In the genomic region with DNA sequence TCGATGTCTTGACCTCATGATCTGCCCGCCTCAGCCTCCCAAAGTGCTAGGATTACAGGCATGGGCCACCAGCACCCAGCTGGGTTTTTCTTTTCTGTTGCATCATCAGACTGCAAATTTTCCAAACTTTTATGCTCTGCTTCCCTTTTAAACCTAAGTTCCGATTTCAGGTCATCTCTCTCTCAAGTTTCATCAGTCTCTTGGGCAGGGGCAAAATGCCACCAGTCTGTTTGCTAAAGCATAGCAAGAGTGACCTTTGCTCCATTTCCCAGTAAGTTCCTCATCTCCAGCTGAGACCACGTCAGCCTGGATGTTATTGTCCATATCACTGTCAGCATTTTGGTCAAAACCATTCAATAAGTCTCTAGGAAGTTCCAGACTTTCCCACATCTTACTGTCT, we compare ENCODE assay signal across 7 cellular contexts. TPM values are rescaled to one million over a fixed set of nuclear protein-coding genes. Genes with fewer than 3 reads are reported as not detected.
DNase-seq lines count a peak whose midpoint lies in the region; ATAC-seq, FAIRE-seq and TF ChIP-seq lines count a peak whose summit lies in the region.
"Not testable (repeated sequence)": the region's sequence is repeated elsewhere in the genome, so short reads cannot be mapped to it uniquely, and the experiment has no call there.

No MANE protein-coding gene starts in this region.

- H4K20me1 ChIP-seq in K562 (replicated peaks; ENCODE audit: control insufficient read depth, insufficient read depth, low read length); hepatocyte (ENCODE audit: insufficient read depth, poor library complexity, severe bottlenecking): not testable (repeated sequence)

- not testable (repeated sequence) for TF ChIP-seq RAD21 in K562 (CRISPR knock-in tag; conservative IDR thresholded peaks at IDR 0.05 in 1 of 2, IDR thresholded peaks at IDR 0.05 in 1 of 2)

- H3K36me3 ChIP-seq in K562 (ENCODE audit: control insufficient read depth, insufficient read depth, low read length), result peaks cover 45% of the 10 kb centered on the region
- H3K36me3 ChIP-seq in hepatocyte (replicated peaks; ENCODE audit: insufficient read depth, low read depth); small intestine (ENCODE audit: control insufficient read depth in 2 of 2, insufficient read depth in 2 of 2, low read length in 2 of 2): not testable (repeated sequence)

- not testable (repeated sequence) for H3K9me1 ChIP-seq in K562 (ENCODE audit: control insufficient read depth, insufficient read depth, low read length)

- not testable (repeated sequence) for TF ChIP-seq CTCF in HL-60 (IDR thresholded peaks at IDR 0.05; ENCODE audit: insufficient read depth, low read length); K562 (IDR thresholded peaks at IDR 0.05 in 2 of 3, conservative IDR thresholded peaks at IDR 0.05 in 1 of 3; ENCODE audit: insufficient read depth in 2 of 3, low read depth in 1 of 3, low read length in 3 of 3); hepatocyte (IDR thresholded peaks at IDR 0.05; ENCODE audit: poor library complexity)

- ATAC-seq in K562, result not testable (repeated sequence)

- intact Hi-C loops in K562 (cut with micrococcal nuclease), result not testable (repeated sequence)

- peak; percentile 14 to 31 for DNase-seq in HL-60 (ENCODE audit: low read depth in 1 of 2, low spot score in 1 of 2)
- DNase-seq in SKM-1 (lab: John Stamatoyannopoulos, UW; ENCODE audit: unreplicated experiment), result peak; percentile 59
- not testable (repeated sequence) for DNase-seq in K562 (ENCODE audit: extremely low read depth in 1 of 4, low spot score in 3 of 4)
- DNase-seq in fibroblast of gingiva (ENCODE audit: low read depth), result peak; percentile 86
- peak; percentile 30 for DNase-seq in hepatocyte (ENCODE audit: low spot score)
- peak; percentile 68 for DNase-seq in mucosa of gallbladder (ENCODE audit: low spot score)
- peak; percentile 24 for DNase-seq in small intestine

- not testable (repeated sequence) for BruUV-seq in K562 (replicated peaks; lab: Mats Ljungman, UMichigan)

- FAIRE-seq in K562 (lab: Jason Lieb, UNC); small intestine (lab: Jason Lieb, UNC): not testable (repeated sequence)

- H3K9me3 ChIP-seq in K562 (replicated peaks; ENCODE audit: control insufficient read depth, insufficient read depth, low read depth, low read length), result peaks cover 22% of the 10 kb centered on the region
- not testable (repeated sequence) for H3K9me3 ChIP-seq in hepatocyte (ENCODE audit: low read depth); small intestine (ENCODE audit: control insufficient read depth, low read depth)

- TF ChIP-seq EP300 in K562 (IDR thresholded peaks at IDR 0.05; ENCODE audit: low read length), result not testable (repeated sequence)

- CTCF ChIA-PET in K562 (lab: Yijun Ruan, JAX; ENCODE audit: low intra/inter-chr PET ratio), result not testable (repeated sequence)

- not testable (repeated sequence) for TF ChIP-seq POLR2A in K562 (conservative IDR thresholded peaks at IDR 0.05)

- H3K4me3 ChIP-seq in HL-60 (replicated peaks; ENCODE audit: insufficient read depth, low read length); K562; hepatocyte; small intestine (ENCODE audit: low read depth in 1 of 2, low read length in 2 of 2): not testable (repeated sequence)

- 0 out of 2 replicates have a peak overlapping the region, but pooled peaks have one; percentile 15 for H3K27ac ChIP-seq in HL-60 (replicated peaks)
- H3K27ac ChIP-seq in K562 (ENCODE audit: extremely low read depth, low read depth, low read length); small intestine (ENCODE audit: low read depth in 1 of 2, low read length in 1 of 2): not testable (repeated sequence)
- H3K27ac ChIP-seq in hepatocyte, result peak overlapping the region; percentile 59

- 79% methylated on average over 2 of the region's 4 CpGs for WGBS in K562 (ENCODE audit: insufficient coverage, low coverage, missing lambda C conversion rate)
- WGBS in hepatocyte (ENCODE audit: low lambda C conversion rate, missing lambda C conversion rate), result 56% methylated on average over 4 of the region's 4 CpGs
- 46 to 58% (median 53%) methylated on average over 4 of the region's 4 CpGs for WGBS in small intestine, 3 donors

- not testable (repeated sequence) for H3K9ac ChIP-seq in K562 (ENCODE audit: insufficient read depth in 1 of 2, low read depth in 2 of 2, low read length in 2 of 2)

- H3K4me2 ChIP-seq in K562 (ENCODE audit: insufficient read depth, low read length); hepatocyte: not testable (repeated sequence)

- H2AFZ ChIP-seq in K562 (ENCODE audit: low read depth, low read length); hepatocyte: not testable (repeated sequence)

- H3K79me2 ChIP-seq in K562 (ENCODE audit: control insufficient read depth, insufficient read depth, low read length) (peaks cover 71% of the 10 kb centered on the region), hepatocyte (peaks cover 60% of the 10 kb centered on the region)

- H3K27me3 ChIP-seq in HL-60 (ENCODE audit: insufficient read depth, poor library complexity, severe bottlenecking); K562 (ENCODE audit: control insufficient read depth in 2 of 2, insufficient read depth in 2 of 2, low read length in 2 of 2); hepatocyte; small intestine (ENCODE audit: control insufficient read depth in 2 of 2, insufficient read depth in 2 of 2, low read length in 2 of 2): not testable (repeated sequence)

- H3K4me1 ChIP-seq in K562 (replicated peaks in 1 of 2; ENCODE audit: control insufficient read depth in 2 of 2, insufficient read depth in 2 of 2, low read length in 2 of 2); hepatocyte (ENCODE audit: insufficient read depth); small intestine (ENCODE audit: control insufficient read depth in 2 of 2, insufficient read depth in 1 of 2, low read depth in 1 of 2, low read length in 1 of 2): not testable (repeated sequence)

- in situ Hi-C loops in K562 (cut with MboI), result not testable (repeated sequence)

- not testable (repeated sequence) for H3K9me2 ChIP-seq in hepatocyte (replicated peaks; ENCODE audit: insufficient read depth)

- POLR2A ChIA-PET in K562 (lab: Yijun Ruan, JAX), result not testable (repeated sequence)

RNA-seq across cellular contexts. Expression of gene CISD2, which starts 9.6 kb away (rescaled TPM):
- 16.2 and 28.9 TPM in 2 replicates for total RNA-seq in K562 (2011; cell fraction: chromatin; rRNA removed; ENCODE audit: low replicate concordance)
- 30.3 and 34.9 TPM in 2 replicates for total RNA-seq in K562 (2011; cell fraction: nucleolus; rRNA removed)
- 34.8 and 44.1 TPM in 2 replicates for total RNA-seq in K562 (2011; cell fraction: nucleoplasm; rRNA removed)
- total RNA-seq in K562 (2014; rRNA removed) (37.8 and 53.7 TPM in 2 replicates), K562 (2014; rRNA removed; fragmentation: Illumina TruSeq; extraction: Trizol) (68.4 and 73.7 TPM in 2 replicates), K562 (2015; rRNA removed; fragmentation: Illumina TruSeq; extraction: Trizol) (53.2 and 59.8 TPM in 2 replicates), K562 (2021) (50.2 and 55.9 TPM in 2 replicates), hepatocyte (54.6 and 58.4 TPM in 2 replicates), mucosa of gallbladder (39.3 TPM)
- polyA plus RNA-seq in K562 (2011; rRNA removed) (48.3 and 69.5 TPM in 2 replicates), K562 (2014; fragmentation: Illumina TruSeq; extraction: Trizol) (47.1 and 53.5 TPM in 2 replicates), K562 (2014; fragmentation: Nextera tagmentation; extraction: Ambion mirVana) (10 to 100 TPM; 87.2 to 91.4 TPM), K562 (2014; rRNA removed) (46.9 and 54.2 TPM in 2 replicates), hepatocyte (70.6 and 76.7 TPM in 2 replicates), small intestine (10 to 100 TPM; 25.7 to 39.8 (median 26.2) TPM)
- 22.1 and 27.2 TPM in 2 replicates for polyA plus RNA-seq in K562 (2011; cell fraction: cytosol; rRNA removed)
- 15.0 and 15.3 TPM in 2 replicates for polyA plus RNA-seq in K562 (2011; cell fraction: nucleus; rRNA removed)
- polyA plus RNA-seq in K562 (2012), result 78.0 and 85.1 TPM in 2 replicates
- 21.6 and 27.4 TPM in 2 replicates for polyA minus RNA-seq in K562 (2011; rRNA and poly(A)+ RNA removed)
- polyA minus RNA-seq in K562 (2011; cell fraction: cytosol; rRNA and poly(A)+ RNA removed), result 11.4 and 21.0 TPM in 2 replicates
- polyA minus RNA-seq in K562 (2011; cell fraction: nucleus; rRNA and poly(A)+ RNA removed), result 5.1 and 8.3 TPM in 2 replicates

RNA-seq across cellular contexts. Expression of gene UBE2D3, which starts 51.0 kb away (rescaled TPM):
- total RNA-seq in K562 (2011; cell fraction: chromatin; rRNA removed; ENCODE audit: low replicate concordance), result 106 and 238 TPM in 2 replicates
- 61.5 and 87.0 TPM in 2 replicates for total RNA-seq in K562 (2011; cell fraction: nucleolus; rRNA removed)
- 180 and 303 TPM in 2 replicates for total RNA-seq in K562 (2011; cell fraction: nucleoplasm; rRNA removed)
- total RNA-seq in K562 (2014; rRNA removed) (434 and 562 TPM in 2 replicates), K562 (2014; rRNA removed; fragmentation: Illumina TruSeq; extraction: Trizol) (257 and 281 TPM in 2 replicates), K562 (2015; rRNA removed; fragmentation: Illumina TruSeq; extraction: Trizol) (305 and 313 TPM in 2 replicates), K562 (2021) (276 and 281 TPM in 2 replicates), hepatocyte (418 and 434 TPM in 2 replicates), mucosa of gallbladder (257 TPM)
- polyA plus RNA-seq in K562 (2011; rRNA removed) (348 and 408 TPM in 2 replicates), K562 (2014; fragmentation: Illumina TruSeq; extraction: Trizol) (447 and 618 TPM in 2 replicates), K562 (2014; fragmentation: Nextera tagmentation; extraction: Ambion mirVana) (100 to 1,000 TPM; 191 to 202 TPM), K562 (2014; rRNA removed) (292 and 329 TPM in 2 replicates), hepatocyte (272 and 277 TPM in 2 replicates), small intestine (100 to 1,000 TPM; 173 to 249 (median 232) TPM)
- polyA plus RNA-seq in K562 (2011; cell fraction: cytosol; rRNA removed), result 357 and 381 TPM in 2 replicates
- polyA plus RNA-seq in K562 (2011; cell fraction: nucleus; rRNA removed), result 305 and 318 TPM in 2 replicates
- polyA plus RNA-seq in K562 (2012), result 235 and 382 TPM in 2 replicates
- polyA minus RNA-seq in K562 (2011; rRNA and poly(A)+ RNA removed), result 278 and 307 TPM in 2 replicates
- polyA minus RNA-seq in K562 (2011; cell fraction: cytosol; rRNA and poly(A)+ RNA removed), result 149 and 195 TPM in 2 replicates
- polyA minus RNA-seq in K562 (2011; cell fraction: nucleus; rRNA and poly(A)+ RNA removed), result 123 and 159 TPM in 2 replicates
